9 cellular contexts compared by ENCODE assay signal in genomic region chr5:134184155-134185135, GRCh38. TPM values are rescaled to one million over a fixed set of nuclear protein-coding genes. Genes with fewer than 3 reads are reported as not detected.
A peak's percentile ranks its signal among the peaks of the same experiment; 100 is the strongest.
DNase-seq lines count a peak whose midpoint lies in the region; ATAC-seq and TF ChIP-seq lines count a peak whose summit lies in the region.
"Had no signal": no experiment of that assay in that cellular context is flagged by ENCODE, and none has a peak within 500 bp of the region (broad histone marks: within the 10 kb centered on the region; RNA-seq: fewer than 3 reads in every experiment).

No MANE protein-coding gene starts in this region.

- H3K9ac ChIP-seq in HCT116 (ENCODE audit: low read length): no peak overlapping the region

- H3K9me2 ChIP-seq in HCT116 (ENCODE audit: insufficient read depth): no peaks in the 10 kb centered on the region

- ATAC-seq in HCT116 (peak; percentile 98), left lung (peak; percentile 98), GM21717 (IDR thresholded peaks at IDR 0.05; ENCODE audit: unreplicated experiment) (no peak)

- peak; percentile 75 for DNase-seq in G401 (ENCODE audit: low spot score)
- DNase-seq in HCT116 (ENCODE audit: low read depth, low spot score): peak; percentile 48
- peak; percentile 16 for DNase-seq in NCI-H1694 (lab: John Stamatoyannopoulos, UW)
- peak; percentile 77 for DNase-seq in activated CD4-positive, CD25-positive, alpha-beta regulatory T cell treated with anti-CD3 and anti-CD28 coated beads, Interleukin-2, amount 50 U/mL, for 72 hours
- DNase-seq in cerebellar cortex (ENCODE audit: low spot score): peak; percentile 76
- DNase-seq in left lung: peak; percentile 74 to 78
- peak; percentile 56 to 64 (median 61) for DNase-seq in stimulated activated CD4-positive, alpha-beta T cell treated with anti-CD3 and anti-CD28 coated beads, TNF-alpha, amount 100 ng/mL, for 4 hours (ENCODE audit: low read depth in 3 of 3)

- no peak for TF ChIP-seq POLR2A in HCT116 (IDR thresholded peaks at IDR 0.05; ENCODE audit: borderline replicate concordance, extremely low read depth, insufficient read depth, insufficient read length)

- H3K27me3 ChIP-seq in HCT116 (ENCODE audit: insufficient read depth, low read length) (no peaks in the 10 kb centered on the region), left lung (no peaks in the 10 kb centered on the region)

- no peaks in the 10 kb centered on the region for H3K9me3 ChIP-seq in HCT116 (ENCODE audit: control insufficient read depth in 1 of 2, insufficient read depth in 1 of 2, low read depth in 1 of 2, low read length in 2 of 2)
- H3K9me3 ChIP-seq in left lung: no peaks in the 10 kb centered on the region

- no peak overlapping the region for H3K4me3 ChIP-seq in HCT116 (replicated peaks in 1 of 2; ENCODE audit: low read depth in 1 of 2, low read length in 2 of 2)
- no peak overlapping the region for H3K4me3 ChIP-seq in left lung

- H3K4me1 ChIP-seq in HCT116 (ENCODE audit: control insufficient read depth in 1 of 2, insufficient read depth in 2 of 2, low read length in 2 of 2) (no peaks in the 10 kb centered on the region), left lung (no peaks in the 10 kb centered on the region)

- RAD21 ChIA-PET in HCT116 (lab: Charles Lee; ENCODE audit: low non-redundant PET in 1 of 2, low total read pairs in 2 of 2, uncharacterized antibody in 2 of 2, unreplicated experiment in 2 of 2): interaction anchor here (0.7 to 2.7 kb wide), 5 partner anchors 103 to 268 kb away, joined by 3 to 9 read pairs (median 4); no protein-coding TSS in a partner anchor

- CTCF ChIA-PET in HCT116 (lab: Charles Lee): interaction anchor here (1.3 to 4.2 kb wide), 3 partner anchors 104 to 107 kb away, joined by 6 to 25 read pairs (median 11); no protein-coding TSS in a partner anchor

- TF ChIP-seq RAD21 in HCT116 (IDR thresholded peaks at IDR 0.05; ENCODE audit: low read depth): no peak

- no peaks in the 10 kb centered on the region for H3K79me2 ChIP-seq in HCT116 (ENCODE audit: insufficient read depth, low read length)

- no peak overlapping the region for H3K4me2 ChIP-seq in HCT116 (ENCODE audit: low read length)

- H4K20me1 ChIP-seq in HCT116 (ENCODE audit: insufficient read depth): no peaks in the 10 kb centered on the region

- in situ Hi-C loops in G401 (cut with HindIII; ENCODE audit: low sequenced_read_pairs): no loop called here

- no peak overlapping the region for H2AFZ ChIP-seq in HCT116 (ENCODE audit: low read depth, low read length, poor library complexity, severe bottlenecking)

- H3K27ac ChIP-seq in HCT116 (ENCODE audit: low read depth, low read length) (no peak overlapping the region), left lung (no peak overlapping the region)
- H3K27ac ChIP-seq: epithelial cell of prostate had no signal

- intact Hi-C loops in HCT116 (cut with micrococcal nuclease): loop anchor here (1.0 to 10.0 kb wide), 3 partner anchors 43 to 400 kb away; partner anchors contain the start of gene PPP2CA
- intact Hi-C loops in left lung (cut with DNase I): loop anchor here (2.0 to 10.0 kb wide), 2 partner anchors 100 to 106 kb away; no protein-coding TSS in a partner anchor

- POLR2A ChIA-PET in HCT116 (lab: Charles Lee): interaction anchor here (0.6 kb wide), 2 partner anchors 414 to 578 kb away, joined by 3 read pairs; no protein-coding TSS in a partner anchor

- H3K36me3 ChIP-seq in HCT116 (ENCODE audit: control insufficient read depth in 1 of 2, insufficient read depth in 2 of 2, low read length in 2 of 2) (no peaks in the 10 kb centered on the region), left lung (no peaks in the 10 kb centered on the region)

- TF ChIP-seq CTCF in HCT116 (IDR thresholded peaks at IDR 0.05 in 2 of 3, conservative IDR thresholded peaks at IDR 0.05 in 1 of 3; ENCODE audit: borderline replicate concordance in 1 of 3, insufficient read depth in 1 of 3, low read depth in 2 of 3, low read length in 2 of 3) (peak in 2 of 3 experiments; percentile 88 to 93; a peak in 4 of 6 replicates), left lung (IDR thresholded peaks at IDR 0.05) (peak; percentile 85 to 93)

- no TSS peak for BruUV-seq in HCT116 (replicated peaks; lab: Mats Ljungman, UMichigan)

TF ChIP-seq in HCT116, 20 proteins besides CTCF, POLR2A, EP300 and RAD21:
- TF ChIP-seq ZNF274 (IDR thresholded peaks at IDR 0.05; ENCODE audit: low read depth, low read length): no peak
- no peak for TF ChIP-seq CBX3 (IDR thresholded peaks at IDR 0.05; ENCODE audit: low read depth)
TF ChIP-seq in HCT116: peak in this region for 0.

RNA-seq across cellular contexts. Expression of gene SKP1, which starts 7.7 kb away (rescaled TPM):
- 396 and 436 TPM in 2 replicates for total RNA-seq in G401 (2014; rRNA removed; shearing (Covaris generic))
- 245 TPM for total RNA-seq in HCT116 (2021; ENCODE audit: unreplicated experiment)
- polyA plus RNA-seq in HCT116 (2012): 227 and 318 TPM in 2 replicates
- 100 to 1,000 TPM; 259 to 298 TPM for total RNA-seq in left lung

RNA-seq across cellular contexts. Expression of gene PPP2CA, which starts 41.4 kb away (rescaled TPM):
- 304 and 405 TPM in 2 replicates for total RNA-seq in G401 (2014; rRNA removed; shearing (Covaris generic))
- total RNA-seq in HCT116 (2021; ENCODE audit: unreplicated experiment) (167 TPM), left lung (100 to 1,000 TPM; 109 to 121 TPM)
- polyA plus RNA-seq in HCT116 (2012): 158 and 173 TPM in 2 replicates

Comparison
In these comparisons a context has a peak if more than half of its experiments do, and no peak if none do; other contexts are left out.
1. DNase-seq: peak in every context shown above with its lines; median percentile 77 in activated CD4-positive, CD25-positive, alpha-beta regulatory T cell treated with anti-CD3 and anti-CD28 coated beads, Interleukin-2, amount 50 U/mL, for 72 hours; 76 in cerebellar cortex; 76 in left lung; 75 in G401; 61 in stimulated activated CD4-positive, alpha-beta T cell treated with anti-CD3 and anti-CD28 coated beads, TNF-alpha, amount 100 ng/mL, for 4 hours; 48 in HCT116; 16 in NCI-H1694.